ENCODE assay signal across 1 cellular context in genomic region chr11:72625746-72626636, GRCh38.
TF ChIP-seq lines count a peak whose summit lies in the region.

No MANE protein-coding gene starts in this region.

TF ChIP-seq in HepG2, 621 proteins besides CTCF, POLR2A, EP300 and RAD21 (continued from another document):
- no peak for TF ChIP-seq MZF1 (CRISPR knock-in tag; IDR thresholded peaks at IDR 0.05; ENCODE audit: borderline replicate concordance)
- 0 out of 2 replicates have a peak, but pooled peaks have one; percentile 15 for TF ChIP-seq PATZ1 (CRISPR knock-in tag; IDR thresholded peaks at IDR 0.05)
- 0 out of 2 replicates have a peak, but pooled peaks have one; percentile 8 for TF ChIP-seq ZIK1 (CRISPR knock-in tag; IDR thresholded peaks at IDR 0.05; ENCODE audit: borderline replicate concordance, low read depth)
- TF ChIP-seq ZSCAN22 (CRISPR knock-in tag; IDR thresholded peaks at IDR 0.05): peak; percentile 93
- TF ChIP-seq NFYB (CRISPR knock-in tag; IDR thresholded peaks at IDR 0.05): no peak
- TF ChIP-seq KIAA2018 (CRISPR knock-in tag; IDR thresholded peaks at IDR 0.05; ENCODE audit: borderline replicate concordance): no peak
- TF ChIP-seq ARNTL (CRISPR knock-in tag; IDR thresholded peaks at IDR 0.05): 0 out of 2 replicates have a peak, but pooled peaks have one; percentile 42
- no peak for TF ChIP-seq DDIT3 (CRISPR knock-in tag; IDR thresholded peaks at IDR 0.05)
- peak; percentile 12; the same call in 1 of the 2 replicates for TF ChIP-seq TFDP1 (CRISPR knock-in tag; IDR thresholded peaks at IDR 0.05; ENCODE audit: borderline replicate concordance)
- peak; percentile 69; the same call in 1 of the 2 replicates for TF ChIP-seq SMAD9 (CRISPR knock-in tag; IDR thresholded peaks at IDR 0.05)
- peak; percentile 57 for TF ChIP-seq TAF15 (IDR thresholded peaks at IDR 0.05; ENCODE audit: low read depth, low read length, poor library complexity, severe bottlenecking)
- no peak for TF ChIP-seq FOXA1 (IDR thresholded peaks at IDR 0.05)
- TF ChIP-seq FOXA1 (CRISPR knock-in tag; IDR thresholded peaks at IDR 0.05): peak; percentile 49; the same call in 1 of the 2 replicates
- TF ChIP-seq ZNF17 (CRISPR knock-in tag; IDR thresholded peaks at IDR 0.05): no peak
- peak; percentile 55 for TF ChIP-seq MAX (IDR thresholded peaks at IDR 0.05)
- 0 out of 2 replicates have a peak, but pooled peaks have one; percentile 25 for TF ChIP-seq ZNF614 (CRISPR knock-in tag; IDR thresholded peaks at IDR 0.05; ENCODE audit: borderline replicate concordance)
- TF ChIP-seq KDM2A (CRISPR knock-in tag; IDR thresholded peaks at IDR 0.05; ENCODE audit: borderline replicate concordance, low read depth): peak; percentile 45; the same call in 1 of the 2 replicates
- TF ChIP-seq EZH2 (conservative IDR thresholded peaks at IDR 0.05; ENCODE audit: low read depth, low read length): 0 out of 2 replicates have a peak, but pooled peaks have one; percentile 37
